14 cellular contexts compared by ENCODE assay signal in the genomic region with DNA sequence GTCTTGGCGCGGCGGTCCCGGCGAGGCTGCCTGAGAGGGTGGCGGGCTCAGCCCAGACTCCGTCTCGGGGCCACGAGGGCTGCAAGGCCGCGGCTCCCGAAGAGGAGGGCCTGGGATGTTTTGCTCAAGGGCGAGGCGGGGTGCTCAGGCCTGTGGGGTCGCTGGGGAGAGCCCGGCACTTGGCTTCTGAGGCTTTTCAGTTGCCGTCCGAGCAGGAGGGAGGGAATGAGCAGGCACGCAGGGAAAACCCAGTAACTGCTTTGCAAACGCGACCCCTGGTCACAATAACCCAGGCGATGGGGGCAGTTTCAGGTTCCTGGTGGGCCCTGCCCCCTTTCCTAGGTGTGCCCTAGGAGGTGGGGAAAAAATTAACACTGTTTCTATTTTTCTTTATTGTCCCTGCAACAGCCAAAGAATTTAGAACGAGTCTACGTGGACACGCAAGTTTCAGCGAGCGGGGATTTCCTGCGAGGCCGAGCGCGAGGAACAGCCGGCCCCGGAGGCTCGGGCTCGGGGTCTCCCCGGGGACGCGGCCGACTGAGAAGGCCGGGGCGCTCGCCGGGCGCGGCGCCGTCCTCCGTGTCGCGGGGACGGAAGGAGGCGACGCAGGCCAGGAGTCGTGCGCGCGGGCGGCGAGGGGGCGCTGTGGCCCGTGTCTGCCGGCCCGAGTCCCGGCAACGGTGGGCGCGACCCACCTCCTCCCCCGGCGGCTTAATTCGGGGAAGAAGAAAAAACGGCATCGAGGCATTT. TPM values are rescaled to one million over a fixed set of nuclear protein-coding genes. Genes with fewer than 3 reads are reported as not detected.
DNase-seq lines count a peak whose midpoint lies in the region; ATAC-seq and TF ChIP-seq lines count a peak whose summit lies in the region.
"Had no signal": no experiment of that assay in that cellular context is flagged by ENCODE, and none has a peak within 500 bp of the region (broad histone marks: within the 10 kb centered on the region; RNA-seq: fewer than 3 reads in every experiment).

No MANE protein-coding gene starts in this region.

- ATAC-seq in WTC11: no peak
- ATAC-seq in GM18858 (IDR thresholded peaks at IDR 0.05; ENCODE audit: unreplicated experiment): no peak
- no peak for ATAC-seq in HG02973 (IDR thresholded peaks at IDR 0.05; ENCODE audit: unreplicated experiment)
- no peak for ATAC-seq in HG03469 (IDR thresholded peaks at IDR 0.05; ENCODE audit: unreplicated experiment)
- ATAC-seq in HG02759 (IDR thresholded peaks at IDR 0.05; ENCODE audit: unreplicated experiment): no peak
- ATAC-seq: stimulated activated naive CD8-positive, alpha-beta T cell treated with anti-CD3 and anti-CD28 coated beads, Interleukin-15, Interleukin-2, amounts not matched to agents 100 U/mL and 50 U/mL, for 24 hours had no signal

- DNase-seq in WTC11 (ENCODE audit: low spot score) (peak; percentile 57), progenitor cell of endocrine pancreas (ENCODE audit: low spot score, unreplicated experiment) (no peak)
- DNase-seq: activated CD4-positive, alpha-beta T cell treated with anti-CD3 and anti-CD28 coated beads for 1 hour; caudate nucleus; NCI-H774; stimulated activated naive CD8-positive, alpha-beta T cell treated with anti-CD3 and anti-CD28 coated beads, Interleukin-15, Interleukin-2, amounts not matched to agents 100 U/mL and 50 U/mL, for 24 hours had no signal

- H3K36me3 ChIP-seq in ES-I3 (ENCODE audit: insufficient read depth, low read length): no peaks in the 10 kb centered on the region

- CTCF ChIA-PET in WTC11 (lab: Charles Lee): interaction anchor here (0.6 to 1.8 kb wide), 4 partner anchors 15 to 364 kb away, joined by 3 to 4 read pairs (median 3); no protein-coding TSS in a partner anchor

- H3K4me3 Mint-ChIP-seq in WTC11 (peak overlapping the region; percentile 95), progenitor cell of endocrine pancreas (ENCODE audit: low read depth) (no peak overlapping the region)
- H3K4me3 Mint-ChIP-seq: activated T-helper 1 cell treated with anti-CD3 and anti-CD28 coated beads, Interleukin-12 subunit alpha, Interleukin-12 subunit beta, Interleukin-2, Interleukin-4 antibody, amounts not matched to agents 30 ng/mL and 10 ng/mL and 1 ng/mL, durations not matched to agents 14 hours and 24 hours and 36 hours had no signal

- H3K9me3 Mint-ChIP-seq in WTC11 (no peaks in the 10 kb centered on the region), progenitor cell of endocrine pancreas (ENCODE audit: low read depth) (no peaks in the 10 kb centered on the region)
- H3K9me3 Mint-ChIP-seq: activated T-helper 1 cell treated with anti-CD3 and anti-CD28 coated beads, Interleukin-12 subunit alpha, Interleukin-12 subunit beta, Interleukin-2, Interleukin-4 antibody, amounts not matched to agents 30 ng/mL and 10 ng/mL and 1 ng/mL, durations not matched to agents 14 hours and 24 hours and 36 hours had no signal

- H3K9ac ChIP-seq in ES-I3 (ENCODE audit: low read depth, low read length): peak overlapping the region; percentile 69
- H3K9ac ChIP-seq: parathyroid adenoma had no signal

- 0 out of 2 replicates have a peak, but pooled peaks cover 2% of the 10 kb centered on the region for H3K9me3 ChIP-seq in ES-I3 (ENCODE audit: control insufficient read depth, insufficient read depth, low read length)

- no peak overlapping the region for H3K27ac Mint-ChIP-seq in WTC11
- no peak overlapping the region for H3K27ac Mint-ChIP-seq in progenitor cell of endocrine pancreas
- H3K27ac Mint-ChIP-seq: activated T-helper 1 cell treated with anti-CD3 and anti-CD28 coated beads, Interleukin-12 subunit alpha, Interleukin-12 subunit beta, Interleukin-2, Interleukin-4 antibody, amounts not matched to agents 30 ng/mL and 10 ng/mL and 1 ng/mL, durations not matched to agents 14 hours and 24 hours and 36 hours had no signal

- H3K4me3 ChIP-seq in iPS-11a (ENCODE audit: low read depth, low read length): peak overlapping the region; percentile 17

- H3K27me3 Mint-ChIP-seq in WTC11 (ENCODE audit: low read depth): peaks cover 77% of the 10 kb centered on the region
- peaks cover 77% of the 10 kb centered on the region for H3K27me3 Mint-ChIP-seq in progenitor cell of endocrine pancreas

- no peak for TF ChIP-seq CTCF in WTC11 (IDR thresholded peaks at IDR 0.05)
- peak; percentile 56 for TF ChIP-seq CTCF in progenitor cell of endocrine pancreas (IDR thresholded peaks at IDR 0.05; ENCODE audit: unreplicated experiment)

- peaks cover 11% of the 10 kb centered on the region for H3K4me1 ChIP-seq in ES-I3 (ENCODE audit: insufficient read depth, low read length)
- H3K4me1 ChIP-seq: parathyroid adenoma had no signal

- H3K36me3 Mint-ChIP-seq in WTC11: peaks cover 5% of the 10 kb centered on the region; the same call in 1 of the 2 replicates
- peaks cover 3% of the 10 kb centered on the region for H3K36me3 Mint-ChIP-seq in progenitor cell of endocrine pancreas (ENCODE audit: insufficient read depth)

- POLR2A ChIA-PET in WTC11 (lab: Charles Lee): no interaction called here

- H3K4me1 Mint-ChIP-seq in WTC11: peaks cover 52% of the 10 kb centered on the region
- H3K4me1 Mint-ChIP-seq in progenitor cell of endocrine pancreas (ENCODE audit: low read depth): peaks cover 13% of the 10 kb centered on the region

TF ChIP-seq in WTC11, 78 proteins besides CTCF, POLR2A, EP300 and RAD21:
- TF ChIP-seq NR3C1 (CRISPR knock-in tag; conservative IDR thresholded peaks at IDR 0.05; ENCODE audit: low read depth): no peak
- TF ChIP-seq, protein P1, sequence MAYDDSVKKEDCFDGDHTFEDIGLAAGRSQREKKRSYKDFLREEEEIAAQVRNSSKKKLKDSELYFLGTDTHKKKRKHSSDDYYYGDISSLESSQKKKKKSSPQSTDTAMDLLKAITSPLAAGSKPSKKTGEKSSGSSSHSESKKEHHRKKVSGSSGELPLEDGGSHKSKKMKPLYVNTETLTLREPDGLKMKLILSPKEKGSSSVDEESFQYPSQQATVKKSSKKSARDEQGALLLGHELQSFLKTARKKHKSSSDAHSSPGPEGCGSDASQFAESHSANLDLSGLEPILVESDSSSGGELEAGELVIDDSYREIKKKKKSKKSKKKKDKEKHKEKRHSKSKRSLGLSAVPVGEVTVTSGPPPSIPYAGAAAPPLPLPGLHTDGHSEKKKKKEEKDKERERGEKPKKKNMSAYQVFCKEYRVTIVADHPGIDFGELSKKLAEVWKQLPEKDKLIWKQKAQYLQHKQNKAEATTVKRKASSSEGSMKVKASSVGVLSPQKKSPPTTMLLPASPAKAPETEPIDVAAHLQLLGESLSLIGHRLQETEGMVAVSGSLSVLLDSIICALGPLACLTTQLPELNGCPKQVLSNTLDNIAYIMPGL (CRISPR knock-in tag; IDR thresholded peaks at IDR 0.05): 0 out of 2 replicates have a peak, but pooled peaks have one; percentile 30
- TF ChIP-seq NFATC4 (CRISPR knock-in tag; IDR thresholded peaks at IDR 0.05): no peak
- TF ChIP-seq NFE2L1 (CRISPR knock-in tag; IDR thresholded peaks at IDR 0.05): 0 out of 2 replicates have a peak, but pooled peaks have one; percentile 11
- no peak for TF ChIP-seq ZNF138 (CRISPR knock-in tag; conservative IDR thresholded peaks at IDR 0.05)
- no peak for TF ChIP-seq GTF2I (CRISPR knock-in tag; conservative IDR thresholded peaks at IDR 0.05)
- no peak for TF ChIP-seq JAZF1 (CRISPR knock-in tag; IDR thresholded peaks at IDR 0.05)
- TF ChIP-seq ATF1 (CRISPR knock-in tag; IDR thresholded peaks at IDR 0.05): no peak
- no peak for TF ChIP-seq PRRX2 (CRISPR knock-in tag; IDR thresholded peaks at IDR 0.05)
- TF ChIP-seq ZNF263 (CRISPR knock-in tag; IDR thresholded peaks at IDR 0.05; ENCODE audit: low read depth): no peak

RNA-seq across cellular contexts. Expression of a gene that starts 3.3 kb away (rescaled TPM):
- 51.5 to 63.2 TPM (median 52.0 TPM) in 3 replicates for total RNA-seq in WTC11 (2021)
- 4.2 and 6.0 TPM in 2 replicates for total RNA-seq in progenitor cell of endocrine pancreas
- total RNA-seq: activated T-helper 1 cell treated with anti-CD3 and anti-CD28 coated beads, Interleukin-12 subunit alpha, Interleukin-12 subunit beta, Interleukin-2, Interleukin-4 antibody, amounts not matched to agents 30 ng/mL and 10 ng/mL and 1 ng/mL, durations not matched to agents 14 hours and 24 hours and 36 hours had no signal
